In genomic region chr18:78641689-78642231, GRCh38 we compare ENCODE assay signal across 20 cellular contexts.
A peak's percentile ranks its signal among the peaks of the same experiment; 100 is the strongest.
DNase-seq lines count a peak whose midpoint lies in the region; ATAC-seq and TF ChIP-seq lines count a peak whose summit lies in the region.
"Had no signal": no experiment of that assay in that cellular context is flagged by ENCODE, and none has a peak within 500 bp of the region (broad histone marks: within the 10 kb centered on the region; RNA-seq: fewer than 3 reads in every experiment).

No MANE protein-coding gene starts in this region.

- intact Hi-C loops in posterior vena cava (cut with DNase I), result loop anchor here in 1 of 2 donors (5.0 kb wide), 1 partner anchor 599 kb away; no protein-coding TSS in a partner anchor

- no peaks in the 10 kb centered on the region for H3K36me3 Mint-ChIP-seq in T-helper 17 cell (ENCODE audit: low read depth)
- H3K36me3 Mint-ChIP-seq: activated naive CD8-positive, alpha-beta T cell treated with anti-CD3 and anti-CD28 coated beads, Interleukin-2, amount 10 ng/mL, durations not matched to agents 7 days and 5 days had no signal

- TF ChIP-seq POLR2A in NB4 (IDR thresholded peaks at IDR 0.05; ENCODE audit: extremely low read depth, insufficient read length), result no peak

- peaks cover 22% of the 10 kb centered on the region for H3K27me3 Mint-ChIP-seq in T-helper 17 cell
- H3K27me3 Mint-ChIP-seq: activated CD4-positive, alpha-beta memory T cell treated with anti-CD3 and anti-CD28 coated beads, Interleukin-2, amount 10 ng/mL, durations not matched to agents 7 days and 5 days had no signal

- TF ChIP-seq CTCF in NB4 (IDR thresholded peaks at IDR 0.05; ENCODE audit: low read depth, low read length), result no peak

- H3K4me1 Mint-ChIP-seq in T-helper 17 cell, result peaks cover 3% of the 10 kb centered on the region
- H3K4me1 Mint-ChIP-seq: activated CD4-positive, alpha-beta memory T cell treated with anti-CD3 and anti-CD28 coated beads, Interleukin-2, amount 10 ng/mL, durations not matched to agents 7 days and 5 days had no signal

- no peak overlapping the region for H3K27ac Mint-ChIP-seq in T-helper 17 cell
- H3K27ac Mint-ChIP-seq: activated CD4-positive, alpha-beta memory T cell treated with anti-CD3 and anti-CD28 coated beads, Interleukin-2, amount 10 ng/mL, durations not matched to agents 7 days and 5 days; activated naive CD8-positive, alpha-beta T cell treated with anti-CD3 and anti-CD28 coated beads, Interleukin-2, amount 10 ng/mL, durations not matched to agents 7 days and 5 days; dendritic cell treated with granulocyte-macrophage colony-stimulating factor and Interleukin-4, amounts not matched to agents 40 ng/mL and 50 ng/mL, for 4 days had no signal

- no peak overlapping the region for H3K4me3 Mint-ChIP-seq in T-helper 17 cell
- H3K4me3 Mint-ChIP-seq: activated CD4-positive, alpha-beta memory T cell treated with anti-CD3 and anti-CD28 coated beads, Interleukin-2, amount 10 ng/mL, durations not matched to agents 7 days and 5 days; activated naive CD8-positive, alpha-beta T cell treated with anti-CD3 and anti-CD28 coated beads, Interleukin-2, amount 10 ng/mL, durations not matched to agents 7 days and 5 days; activated T-cell treated with anti-CD3 and anti-CD28 coated beads, Interleukin-2, amount 50 U/mL, for 4 hours; dendritic cell treated with granulocyte-macrophage colony-stimulating factor and Interleukin-4, amounts not matched to agents 40 ng/mL and 50 ng/mL, for 4 days; neural crest cell had no signal

- H3K9me3 ChIP-seq in T-helper 17 cell (ENCODE audit: control insufficient read depth, low read length, poor library complexity, severe bottlenecking), result no peaks in the 10 kb centered on the region
- H3K9me3 ChIP-seq: body of pancreas, thyroid gland had no signal

- DNase-seq in NCI-H748 (lab: John Stamatoyannopoulos, UW; ENCODE audit: unreplicated experiment), result peak; percentile 42
- no peak for DNase-seq in NCI-H748 treated with DMSO at 0.1 percent for 48 hours (lab: John Stamatoyannopoulos, UW)
- peak; percentile 73 for DNase-seq in NB4 (ENCODE audit: low read depth)
- DNase-seq in T-helper 17 cell, result no peak
- peak; percentile 5 for DNase-seq in posterior vena cava (ENCODE audit: low spot score)
- no peak for DNase-seq in NK-92 (lab: John Stamatoyannopoulos, UW; ENCODE audit: unreplicated experiment)
- DNase-seq: activated CD4-positive, alpha-beta memory T cell treated with anti-CD3 and anti-CD28 coated beads, Interleukin-2, amount 10 ng/mL, durations not matched to agents 7 days and 5 days; activated naive CD8-positive, alpha-beta T cell treated with anti-CD3 and anti-CD28 coated beads, Interleukin-2, amount 10 ng/mL, durations not matched to agents 7 days and 5 days; activated T-cell treated with anti-CD3 and anti-CD28 coated beads, Interleukin-2, amount 50 U/mL, for 4 hours; body of pancreas; DND-41; NCI-H2029; stimulated activated CD4-positive, alpha-beta T cell treated with anti-CD3 and anti-CD28 coated beads, Interleukin-12 subunit alpha, Interleukin-12 subunit beta, amount 100 ng/mL, for 4 hours; thyroid gland had no signal

- ATAC-seq in T-helper 17 cell (peak; percentile 35), HG03045 (IDR thresholded peaks at IDR 0.05; ENCODE audit: unreplicated experiment) (no peak)
- no peak for ATAC-seq in activated CD4-positive, CD25-positive, alpha-beta regulatory T cell treated with anti-CD3 and anti-CD28 coated beads, Interleukin-2, amount 50 U/mL, for 24 hours
- ATAC-seq: body of pancreas, HepG2, Panc1 had no signal

- H3K4me3 ChIP-seq in NB4 (ENCODE audit: low read depth, low read length), result no peak overlapping the region
- H3K4me3 ChIP-seq: body of pancreas, thyroid gland had no signal

Comparison
In these comparisons a context has a peak if more than half of its experiments do, and no peak if none do; other contexts are left out.
1. DNase-seq: peak in NCI-H748 (single experiment), NB4 (single experiment) and posterior vena cava (single experiment); none in NCI-H748 treated with DMSO at 0.1 percent for 48 hours (single experiment), T-helper 17 cell (0 of 3) and NK-92 (single experiment).